ENCODE assay signal across 1 cellular context in genomic region chr16:13885700-13886099, GRCh38.
TF ChIP-seq lines count a peak whose summit lies in the region.

No MANE protein-coding gene starts in this region.

TF ChIP-seq in HepG2, 621 proteins besides CTCF, POLR2A, EP300 and RAD21 (continued from another document and continues in another):
- TF ChIP-seq ZNF407 (CRISPR knock-in tag; IDR thresholded peaks at IDR 0.05; ENCODE audit: not compliant biosample characterization) (no peak), ZBTB46 (CRISPR knock-in tag; IDR thresholded peaks at IDR 0.05; ENCODE audit: borderline replicate concordance) (no peak), KLF16 (CRISPR knock-in tag; IDR thresholded peaks at IDR 0.05) (no peak), SUZ12 (IDR thresholded peaks at IDR 0.05; ENCODE audit: low read depth, low read length) (no peak), ZNF503 (CRISPR knock-in tag; IDR thresholded peaks at IDR 0.05) (peak; percentile 84), ZNF724P (CRISPR knock-in tag; IDR thresholded peaks at IDR 0.05; ENCODE audit: borderline replicate concordance) (no peak), ZNF260 (CRISPR knock-in tag; IDR thresholded peaks at IDR 0.05; ENCODE audit: borderline replicate concordance, low read depth) (no peak), PHF21A (CRISPR knock-in tag; IDR thresholded peaks at IDR 0.05) (peak; percentile 65; the same call in 1 of the 2 replicates), GLMP (CRISPR knock-in tag; IDR thresholded peaks at IDR 0.05; ENCODE audit: borderline replicate concordance) (no peak), YY1 (IDR thresholded peaks at IDR 0.05; ENCODE audit: insufficient read depth, insufficient replicate concordance, low read depth, low read length) (no peak), ZNF274 (CRISPR knock-in tag; IDR thresholded peaks at IDR 0.05) (no peak; the same call in 1 of the 2 replicates), MAX (IDR thresholded peaks at IDR 0.05) (peak; percentile 41; the same call in 1 of the 2 replicates), GTF2F1 (IDR thresholded peaks at IDR 0.05; ENCODE audit: low read length) (no peak), PPARG (CRISPR knock-in tag; conservative IDR thresholded peaks at IDR 0.05) (peak; percentile 77), HIC2 (CRISPR knock-in tag; IDR thresholded peaks at IDR 0.05; ENCODE audit: low read depth) (no peak; the same call in 1 of the 2 replicates), EHMT2 (IDR thresholded peaks at IDR 0.05; ENCODE audit: borderline replicate concordance, low read depth, low read length) (peak; percentile 62; the same call in 1 of the 2 replicates), SP1 (IDR thresholded peaks at IDR 0.05) (no peak), SP1 (CRISPR knock-in tag; IDR thresholded peaks at IDR 0.05) (no peak), MEF2D (CRISPR knock-in tag; IDR thresholded peaks at IDR 0.05) (peak; percentile 73; the same call in 1 of the 2 replicates), ATF5 (CRISPR knock-in tag; IDR thresholded peaks at IDR 0.05; ENCODE audit: low read depth) (no peak), ZBTB40 (IDR thresholded peaks at IDR 0.05) (no peak), ZBTB40 (CRISPR knock-in tag; IDR thresholded peaks at IDR 0.05) (peak; percentile 81; the same call in 1 of the 2 replicates), ISL2 (CRISPR knock-in tag; IDR thresholded peaks at IDR 0.05) (peak; percentile 91), TFAP4 (IDR thresholded peaks at IDR 0.05; ENCODE audit: borderline replicate concordance, low read depth) (peak; percentile 54; the same call in 1 of the 2 replicates), ATM (IDR thresholded peaks at IDR 0.05; ENCODE audit: borderline replicate concordance) (no peak)
